ENCODE assay signal across 1 cellular context in the genomic region with DNA sequence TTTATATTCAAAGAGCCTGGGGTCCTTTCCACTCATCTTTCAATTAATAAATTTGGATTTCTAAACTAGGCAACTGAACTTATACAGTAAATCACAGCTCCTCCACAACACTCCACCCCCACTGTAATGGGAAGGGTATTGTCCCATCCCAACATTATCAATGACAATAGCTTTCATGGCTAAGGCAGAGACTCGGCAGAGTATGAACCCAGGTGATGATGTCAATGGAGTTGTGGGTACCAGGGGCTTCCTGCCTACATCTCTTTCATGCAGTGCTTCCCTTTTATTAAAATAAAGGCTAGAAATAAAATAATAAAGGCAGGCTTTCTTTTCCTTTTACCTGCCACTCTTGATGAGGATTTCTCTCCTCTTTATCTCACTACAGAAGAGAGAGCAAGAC.
TF ChIP-seq lines count a peak whose summit lies in the region.

No MANE protein-coding gene starts in this region.

TF ChIP-seq in IMR-90, 13 proteins besides CTCF, POLR2A, EP300 and RAD21:
- TF ChIP-seq CEBPB (IDR thresholded peaks at IDR 0.05; ENCODE audit: low read depth, low read length) (no peak), MAZ (IDR thresholded peaks at IDR 0.05; ENCODE audit: borderline replicate concordance, low read depth, low read length) (no peak), CHD1 (IDR thresholded peaks at IDR 0.05; ENCODE audit: low read depth, low read length) (no peak), NFE2L2 (IDR thresholded peaks at IDR 0.05; ENCODE audit: low read depth, low read length) (no peak), RCOR1 (IDR thresholded peaks at IDR 0.05; ENCODE audit: insufficient replicate concordance, low read length) (no peak)
